ENCODE assay signal across 10 cellular contexts in the genomic region with DNA sequence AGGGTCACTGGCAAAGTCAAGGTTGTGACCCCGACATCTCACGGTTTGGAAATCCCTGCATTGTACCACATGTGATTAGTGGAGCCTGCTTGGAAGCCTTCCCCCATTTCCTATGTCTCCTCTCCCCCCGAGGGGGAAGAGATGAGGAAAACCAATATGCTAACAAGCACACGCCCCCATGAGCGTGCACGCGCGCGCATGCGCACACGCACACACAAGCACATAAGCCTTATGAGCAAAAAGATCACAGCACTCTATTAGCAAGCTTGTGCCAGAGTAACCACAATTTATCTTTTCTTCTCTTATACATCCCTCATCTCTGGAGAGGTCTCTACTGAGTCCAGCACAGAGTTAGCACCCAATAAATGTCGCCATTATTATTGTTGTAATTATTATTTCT. TPM values are rescaled to one million over a fixed set of nuclear protein-coding genes. Genes with fewer than 3 reads are reported as not detected.
"Had no signal": no experiment of that assay in that cellular context is flagged by ENCODE, and none has a peak within 500 bp of the region (broad histone marks: within the 10 kb centered on the region; RNA-seq: fewer than 3 reads in every experiment).

No MANE protein-coding gene starts in this region.

- H3K4me1 ChIP-seq: HAP-1 had no signal

- FAIRE-seq: K562 had no signal

- H3K9me3 ChIP-seq: HAP-1 had no signal

- H3K4me3 ChIP-seq: GM23248, HAP-1, K562 had no signal

- ATAC-seq: HCT116, K562 had no signal

- H2AFZ ChIP-seq: GM23248 had no signal

- H3K9ac ChIP-seq: GM23248 had no signal

- H3K4me3 Mint-ChIP-seq: HFFc6 had no signal

- H3K27ac ChIP-seq: GM23248, HL-60 had no signal

- H3K27ac Mint-ChIP-seq: HFFc6 had no signal

- H3K36me3 ChIP-seq: HAP-1 had no signal

- DNase-seq: GM23248, GOT3, H7, HFFc6, IMR-90, KG1 had no signal

- H3K9me3 Mint-ChIP-seq: HFFc6 had no signal

RNA-seq across cellular contexts. Expression of a gene that starts 31.8 kb away (rescaled TPM):
- polyA plus RNA-seq: K562 had no signal
